Comparison of ENCODE assay signal across 17 cellular contexts in the genomic region with DNA sequence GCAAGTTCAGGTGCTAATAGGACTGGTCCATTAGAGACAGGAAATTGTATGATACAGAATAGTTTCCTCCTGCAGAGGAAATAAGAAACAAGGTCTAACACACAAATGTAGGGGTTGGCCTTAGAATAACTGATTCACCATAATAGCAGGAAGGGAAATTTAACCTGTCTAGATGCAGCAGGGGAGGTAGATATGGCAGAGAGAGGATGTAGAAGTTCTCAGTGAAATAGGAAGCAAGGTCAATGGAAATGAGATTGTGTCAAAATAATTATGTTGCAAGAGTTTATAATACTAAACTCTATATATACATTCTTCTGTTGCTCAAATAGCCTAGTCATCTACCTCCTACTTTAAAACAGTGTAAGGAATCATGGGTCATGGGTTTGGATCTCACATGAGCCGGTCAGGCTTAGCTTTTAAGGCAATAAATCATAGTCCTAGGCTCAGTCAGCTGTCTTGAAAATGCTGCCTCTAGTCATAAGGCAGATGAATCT. TPM values are rescaled to one million over a fixed set of nuclear protein-coding genes. Genes with fewer than 3 reads are reported as not detected.
DNase-seq lines count a peak whose midpoint lies in the region; ATAC-seq and TF ChIP-seq lines count a peak whose summit lies in the region.
"Had no signal": no experiment of that assay in that cellular context is flagged by ENCODE, and none has a peak within 500 bp of the region (broad histone marks: within the 10 kb centered on the region; RNA-seq: fewer than 3 reads in every experiment).

No MANE protein-coding gene starts in this region.

- no peak for TF ChIP-seq CTCF in Loucy (conservative IDR thresholded peaks at IDR 0.05; ENCODE audit: low read length)

- peak overlapping the region; percentile 68 for H2AFZ ChIP-seq in Loucy (ENCODE audit: low read length)

- H4K20me1 ChIP-seq in Loucy (ENCODE audit: insufficient read depth, low read length, poor library complexity, severe bottlenecking), result no peaks in the 10 kb centered on the region

- CTCF ChIA-PET in CD4-positive, alpha-beta memory T cell (lab: Charles Lee; ENCODE audit: partially characterized antibody), result interaction anchor here (0.8 to 1.1 kb wide), 2 partner anchors 38 to 58 kb away, joined by 3 read pairs; no protein-coding TSS in a partner anchor

- no peaks in the 10 kb centered on the region for H3K27me3 ChIP-seq in CD4-positive, alpha-beta memory T cell (ENCODE audit: insufficient read depth, low read length)
- H3K27me3 ChIP-seq in Loucy (ENCODE audit: insufficient read depth, low read length, poor library complexity, severe bottlenecking) (no peaks in the 10 kb centered on the region), adipocyte (replicated peaks; ENCODE audit: control insufficient read depth, insufficient read depth, low read length) (no peaks in the 10 kb centered on the region)
- H3K27me3 ChIP-seq: right lobe of liver had no signal

- peak overlapping the region; percentile 49 for H3K4me2 ChIP-seq in Loucy (ENCODE audit: low read depth, low read length, poor library complexity, severe bottlenecking)

- H3K9me3 ChIP-seq in CD4-positive, alpha-beta memory T cell (ENCODE audit: control insufficient read depth in 1 of 2, low read length in 2 of 2), result no peaks in the 10 kb centered on the region
- no peaks in the 10 kb centered on the region for H3K9me3 ChIP-seq in Loucy (ENCODE audit: insufficient read depth, low read depth, low read length)
- no peaks in the 10 kb centered on the region for H3K9me3 ChIP-seq in adipocyte (ENCODE audit: control insufficient read depth, low read length)
- H3K9me3 ChIP-seq: right lobe of liver had no signal

- H3K4me3 Mint-ChIP-seq in CD4-positive, alpha-beta memory T cell, result no peak overlapping the region
- peak overlapping the region in 1 of 10 donors; percentile 25 for H3K4me3 Mint-ChIP-seq in naive thymus-derived CD8-positive, alpha-beta T cell
- H3K4me3 Mint-ChIP-seq: activated naive CD4-positive, alpha-beta T cell treated with anti-CD3 and anti-CD28 coated beads for 36 hours; HFFc6; WTC11 had no signal

- H3K27ac ChIP-seq in CD4-positive, alpha-beta memory T cell (ENCODE audit: low read depth, low read length), result no peak overlapping the region

- peak overlapping the region; percentile 9 to 67 (median 28) for H3K27ac Mint-ChIP-seq in CD4-positive, alpha-beta memory T cell
- peak overlapping the region in 8 of 10 donors; percentile 2 to 81 (median 32) for H3K27ac Mint-ChIP-seq in naive thymus-derived CD8-positive, alpha-beta T cell
- H3K27ac Mint-ChIP-seq: HFFc6, WTC11 had no signal

- H3F3A ChIP-seq in Loucy (ENCODE audit: low read depth), result no peaks in the 10 kb centered on the region

- peaks cover 16% of the 10 kb centered on the region for H3K4me1 ChIP-seq in CD4-positive, alpha-beta memory T cell (ENCODE audit: insufficient read depth, low read length)
- H3K4me1 ChIP-seq in Loucy (ENCODE audit: insufficient read depth, low read length, poor library complexity, severe bottlenecking) (peaks cover 25% of the 10 kb centered on the region), adipocyte (ENCODE audit: control insufficient read depth, insufficient read depth, low read length) (peaks cover 17% of the 10 kb centered on the region)

- peaks cover 18 to 27% (median 19%) of the 10 kb centered on the region in 4 donors for H3K4me1 Mint-ChIP-seq in CD4-positive, alpha-beta memory T cell
- peaks cover 14 to 33% (median 20%) of the 10 kb centered on the region in 4 donors for H3K4me1 Mint-ChIP-seq in naive thymus-derived CD8-positive, alpha-beta T cell
- H3K4me1 Mint-ChIP-seq: WTC11 had no signal

- intact Hi-C loops in CD4-positive, alpha-beta memory T cell (cut with micrococcal nuclease), result no loop called here

- POLR2A ChIA-PET in CD4-positive, alpha-beta memory T cell (lab: Charles Lee; ENCODE audit: partially characterized antibody), result interaction anchor here (1.7 kb wide), 1 partner anchor 58 kb away, joined by 5 read pairs; a partner anchor contains a TSS
- POLR2A ChIA-PET in naive thymus-derived CD8-positive, alpha-beta T cell (lab: Charles Lee), result interaction anchor here (0.9 kb wide), 1 partner anchor 31 kb away, joined by 3 read pairs; no protein-coding TSS in a partner anchor

- no peaks in the 10 kb centered on the region for H3K79me2 ChIP-seq in Loucy (ENCODE audit: insufficient read depth, low read length)

- no peaks in the 10 kb centered on the region for H3K36me3 ChIP-seq in CD4-positive, alpha-beta memory T cell (ENCODE audit: insufficient read depth, low read length)
- no peaks in the 10 kb centered on the region for H3K36me3 ChIP-seq in Loucy (ENCODE audit: insufficient read depth, low read length)
- H3K36me3 ChIP-seq in adipocyte (ENCODE audit: control insufficient read depth, insufficient read depth, low read length, severe bottlenecking), result no peaks in the 10 kb centered on the region
- H3K36me3 ChIP-seq: right lobe of liver had no signal

- no peak for DNase-seq in CD4-positive, alpha-beta memory T cell
- DNase-seq in adipocyte (ENCODE audit: low read depth) (peak; percentile 33), cortex of kidney (lab: John Stamatoyannopoulos, UW) (no peak)
- DNase-seq in naive thymus-derived CD8-positive, alpha-beta T cell, result no peak
- DNase-seq in stimulated activated CD8-positive, alpha-beta memory T cell treated with anti-CD3 and anti-CD28 coated beads, Interleukin-4, amount 100 ng/mL, for 48 hours, result no peak
- DNase-seq: activated CD8-positive, alpha-beta memory T cell treated with anti-CD3 and anti-CD28 coated beads, Interleukin-2, amount 50 U/mL, for 48 hours; activated naive CD4-positive, alpha-beta T cell treated with anti-CD3 and anti-CD28 coated beads for 36 hours; HFFc6; Karpas-422; NCI-H1694 treated with DMSO at 0.1 percent for 48 hours; NCI-H446; stimulated activated CD4-positive, alpha-beta T cell treated with anti-CD3 and anti-CD28 coated beads, Interleukin-4, amount 100 ng/mL, for 1 hour; SW 1271 had no signal

- no peaks in the 10 kb centered on the region for H3K27me3 Mint-ChIP-seq in CD4-positive, alpha-beta memory T cell
- no peaks in the 10 kb centered on the region for H3K27me3 Mint-ChIP-seq in naive thymus-derived CD8-positive, alpha-beta T cell

- no peaks in the 10 kb centered on the region for H3K9me3 Mint-ChIP-seq in CD4-positive, alpha-beta memory T cell
- H3K9me3 Mint-ChIP-seq in naive thymus-derived CD8-positive, alpha-beta T cell, result no peaks in the 10 kb centered on the region
- H3K9me3 Mint-ChIP-seq: activated naive CD4-positive, alpha-beta T cell treated with anti-CD3 and anti-CD28 coated beads for 36 hours; HFFc6 had no signal

- peak in 1 of 2 donors; percentile 52 for ATAC-seq in naive thymus-derived CD8-positive, alpha-beta T cell
- no peak for ATAC-seq in HG03439 (IDR thresholded peaks at IDR 0.05; ENCODE audit: unreplicated experiment)
- ATAC-seq: WTC11 had no signal

- no peaks in the 10 kb centered on the region for H3K36me3 Mint-ChIP-seq in CD4-positive, alpha-beta memory T cell
- no peaks in the 10 kb centered on the region for H3K36me3 Mint-ChIP-seq in naive thymus-derived CD8-positive, alpha-beta T cell
- H3K36me3 Mint-ChIP-seq: WTC11 had no signal

- no peaks in the 10 kb centered on the region for H3K9me2 ChIP-seq in Loucy (replicated peaks; ENCODE audit: low read depth, low read length)

- H3K4me3 ChIP-seq in CD4-positive, alpha-beta memory T cell (ENCODE audit: low read length in 2 of 2), result no peak overlapping the region
- H3K4me3 ChIP-seq in Loucy (ENCODE audit: low read length, poor library complexity, severe bottlenecking) (peak overlapping the region; percentile 32), adipocyte (ENCODE audit: low read length) (no peak overlapping the region)
- H3K4me3 ChIP-seq: right lobe of liver had no signal

- H3K9ac ChIP-seq in Loucy (ENCODE audit: low read depth, low read length, poor library complexity, severe bottlenecking), result no peak overlapping the region
- no peak overlapping the region for H3K9ac ChIP-seq in adipocyte (ENCODE audit: low read length)

RNA-seq across cellular contexts. Expression of a gene that starts 17.0 kb away (rescaled TPM):
- total RNA-seq in CD4-positive, alpha-beta memory T cell, result 10 to 100 TPM; 25.4 to 28.5 TPM
- 10 to 100 TPM; 26.5 to 28.0 TPM for polyA plus RNA-seq in CD4-positive, alpha-beta memory T cell
- 10 to 100 TPM; 18.7 to 19.7 TPM for total RNA-seq in naive thymus-derived CD8-positive, alpha-beta T cell
- 10 to 100 TPM; 19.6 to 27.4 (median 25.9) TPM for polyA plus RNA-seq in naive thymus-derived CD8-positive, alpha-beta T cell

RNA-seq across cellular contexts. Expression of a gene that starts 57.2 kb away (rescaled TPM):
- 10 to 100 TPM; 21.3 to 25.6 TPM for total RNA-seq in CD4-positive, alpha-beta memory T cell
- polyA plus RNA-seq in CD4-positive, alpha-beta memory T cell, result 100 to 1,000 TPM in 1 of 2 donors, 10 to 100 TPM in 1; 62.9 to 136 TPM
- 10 to 100 TPM; 31.0 to 33.6 TPM for total RNA-seq in naive thymus-derived CD8-positive, alpha-beta T cell
- 100 to 1,000 TPM in 1 of 3 donors, 10 to 100 TPM in 2; 82.6 to 106 (median 85.4) TPM for polyA plus RNA-seq in naive thymus-derived CD8-positive, alpha-beta T cell
